ENCODE assay signal across 8 cellular contexts in the genomic region with DNA sequence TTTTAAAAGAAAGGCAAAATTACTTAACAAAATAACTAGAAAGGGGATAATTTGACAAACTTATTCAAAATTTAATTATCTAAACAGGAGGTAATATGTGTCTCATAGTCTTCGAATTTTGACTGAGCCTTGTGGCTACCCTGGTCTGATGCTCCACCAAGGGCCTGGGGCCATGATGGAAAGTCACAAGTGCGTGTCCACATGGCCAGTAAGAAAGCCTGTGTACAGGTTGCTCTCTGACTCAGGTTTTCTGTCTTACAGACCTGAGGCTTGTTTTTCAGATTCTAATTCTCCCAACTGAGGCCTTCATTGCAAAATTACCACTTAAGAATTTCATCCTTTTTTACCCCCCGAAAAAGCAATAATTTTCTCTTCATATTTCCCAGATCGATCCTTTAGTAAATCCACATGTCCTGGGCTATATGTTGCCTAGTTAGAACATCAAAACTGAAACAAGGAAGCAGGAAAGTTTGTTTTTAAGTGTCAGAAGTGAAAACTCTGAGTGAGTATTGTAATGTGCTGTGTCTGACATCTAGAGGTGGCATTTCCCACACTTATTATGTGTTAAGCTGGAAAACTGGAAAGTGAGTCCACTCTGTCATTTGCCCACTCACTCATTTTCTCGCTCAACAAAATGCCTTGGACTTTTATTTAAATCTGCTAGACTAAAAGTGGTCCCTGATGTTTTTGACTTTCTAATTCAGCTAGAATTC. TPM values are rescaled to one million over a fixed set of nuclear protein-coding genes. Genes with fewer than 3 reads are reported as not detected.
DNase-seq lines count a peak whose midpoint lies in the region; ATAC-seq and TF ChIP-seq lines count a peak whose summit lies in the region.

No MANE protein-coding gene starts in this region.

- intact Hi-C loops in activated CD4-positive, alpha-beta T cell treated with anti-CD3 and anti-CD28 coated beads for 36 hours (cut with DNase I, micrococcal nuclease), result loop anchor here (2.0 to 10.0 kb wide), 3 partner anchors 203 to 313 kb away; a partner anchor contains a TSS

- DNase-seq in activated CD4-positive, alpha-beta T cell treated with anti-CD3 and anti-CD28 coated beads for 36 hours, result peak; percentile 19
- no peak for DNase-seq in activated CD4-positive, alpha-beta T cell treated with anti-CD3 and anti-CD28 coated beads for 1 hour
- DNase-seq in LHCN-M2 (ENCODE audit: low read depth) (peak; percentile 45), epithelial cell of esophagus (ENCODE audit: low read depth) (peak; percentile 56), BE2C (no peak), NCI-H2029 treated with DMSO at 0.1 percent for 48 hours (lab: John Stamatoyannopoulos, UW) (no peak), C1 segment of cervical spinal cord (lab: John Stamatoyannopoulos, UW) (no peak)

- peak; percentile 69 for ATAC-seq in activated CD4-positive, alpha-beta T cell treated with anti-CD3 and anti-CD28 coated beads for 36 hours
- peak; percentile 53 for ATAC-seq in stimulated activated memory B cell treated with anti-CD40 and anti-IgM and Interleukin-4, amounts not matched to agents 10 μg/mL and 1 μg/mL and 100 μg/mL, for 72 hours

- no peaks in the 10 kb centered on the region for H3K36me3 Mint-ChIP-seq in activated CD4-positive, alpha-beta T cell treated with anti-CD3 and anti-CD28 coated beads for 36 hours (ENCODE audit: low read depth)
- H3K36me3 Mint-ChIP-seq in stimulated activated memory B cell treated with anti-CD40 and anti-IgM and Interleukin-4, amounts not matched to agents 10 μg/mL and 1 μg/mL and 100 μg/mL, for 72 hours, result no peaks in the 10 kb centered on the region

- no peaks in the 10 kb centered on the region for H3K4me1 ChIP-seq in BE2C

- no peaks in the 10 kb centered on the region for H3K27me3 Mint-ChIP-seq in activated CD4-positive, alpha-beta T cell treated with anti-CD3 and anti-CD28 coated beads for 36 hours
- H3K27me3 Mint-ChIP-seq in stimulated activated memory B cell treated with anti-CD40 and anti-IgM and Interleukin-4, amounts not matched to agents 10 μg/mL and 1 μg/mL and 100 μg/mL, for 72 hours, result peaks cover 10% of the 10 kb centered on the region

- H3K27me3 ChIP-seq in BE2C, result peaks cover 70% of the 10 kb centered on the region

- H3K36me3 ChIP-seq in BE2C, result no peaks in the 10 kb centered on the region

- CTCF ChIA-PET in activated CD4-positive, alpha-beta T cell treated with anti-CD3 and anti-CD28 coated beads for 36 hours (lab: Charles Lee), result interaction anchor here (0.6 to 1.2 kb wide), 4 partner anchors 67 to 304 kb away, joined by 3 to 6 read pairs (median 3); no protein-coding TSS in a partner anchor

- no peaks in the 10 kb centered on the region for H3K9me3 ChIP-seq in BE2C

- H3K9me3 Mint-ChIP-seq in activated CD4-positive, alpha-beta T cell treated with anti-CD3 and anti-CD28 coated beads for 36 hours (ENCODE audit: low read depth), result no peaks in the 10 kb centered on the region
- no peaks in the 10 kb centered on the region for H3K9me3 Mint-ChIP-seq in stimulated activated memory B cell treated with anti-CD40 and anti-IgM and Interleukin-4, amounts not matched to agents 10 μg/mL and 1 μg/mL and 100 μg/mL, for 72 hours

- H3K27ac Mint-ChIP-seq in activated CD4-positive, alpha-beta T cell treated with anti-CD3 and anti-CD28 coated beads for 36 hours, result peak overlapping the region; percentile 53
- no peak overlapping the region for H3K27ac Mint-ChIP-seq in stimulated activated memory B cell treated with anti-CD40 and anti-IgM and Interleukin-4, amounts not matched to agents 10 μg/mL and 1 μg/mL and 100 μg/mL, for 72 hours

- no peak overlapping the region for H3K4me3 Mint-ChIP-seq in activated CD4-positive, alpha-beta T cell treated with anti-CD3 and anti-CD28 coated beads for 36 hours
- no peak overlapping the region for H3K4me3 Mint-ChIP-seq in stimulated activated memory B cell treated with anti-CD40 and anti-IgM and Interleukin-4, amounts not matched to agents 10 μg/mL and 1 μg/mL and 100 μg/mL, for 72 hours

- H3K4me1 Mint-ChIP-seq in activated CD4-positive, alpha-beta T cell treated with anti-CD3 and anti-CD28 coated beads for 36 hours, result peaks cover 10% of the 10 kb centered on the region
- H3K4me1 Mint-ChIP-seq in stimulated activated memory B cell treated with anti-CD40 and anti-IgM and Interleukin-4, amounts not matched to agents 10 μg/mL and 1 μg/mL and 100 μg/mL, for 72 hours, result peaks cover 8% of the 10 kb centered on the region

- POLR2A ChIA-PET in activated CD4-positive, alpha-beta T cell treated with anti-CD3 and anti-CD28 coated beads for 36 hours (lab: Charles Lee), result no interaction called here

- TF ChIP-seq CTCF in epithelial cell of esophagus (IDR thresholded peaks at IDR 0.05; ENCODE audit: insufficient read depth, low read depth, low read length, missing control alignments), result peak; percentile 58
- TF ChIP-seq CTCF in BE2C (IDR thresholded peaks at IDR 0.05; ENCODE audit: low read depth, low read length), result no peak

- H3K4me3 ChIP-seq in epithelial cell of esophagus (ENCODE audit: low read length) (no peak overlapping the region), BE2C (ENCODE audit: low read depth, low read length) (no peak overlapping the region)

RNA-seq across cellular contexts. Expression of a gene that starts 10.0 kb away (rescaled TPM):
- total RNA-seq in activated CD4-positive, alpha-beta T cell treated with anti-CD3 and anti-CD28 coated beads for 36 hours, result under 1 TPM in 1 of 2 experiments, not detected in 1; 0.09 TPM
- total RNA-seq in LHCN-M2 (2014; rRNA removed), result not detected in 2 replicates
- polyA plus RNA-seq in LHCN-M2 (2012), result not detected
- polyA plus RNA-seq in BE2C (2012; ENCODE audit: insufficient read depth, insufficient read length, low read depth), result not detected

RNA-seq across cellular contexts. Expression of a gene that starts 39.0 kb away (rescaled TPM):
- not detected for total RNA-seq in activated CD4-positive, alpha-beta T cell treated with anti-CD3 and anti-CD28 coated beads for 36 hours
- total RNA-seq in LHCN-M2 (2014; rRNA removed), result not detected in 2 replicates
- 0.09 TPM for polyA plus RNA-seq in LHCN-M2 (2012)
- 0.56 TPM for polyA plus RNA-seq in BE2C (2012; ENCODE audit: insufficient read depth, insufficient read length, low read depth)

RNA-seq across cellular contexts. Expression of a gene that starts 53.8 kb away (rescaled TPM):
- total RNA-seq in activated CD4-positive, alpha-beta T cell treated with anti-CD3 and anti-CD28 coated beads for 36 hours, result not detected
- total RNA-seq in LHCN-M2 (2014; rRNA removed), result 0.13 TPM in 1 of 2 replicates, not detected in the other
- polyA plus RNA-seq in LHCN-M2 (2012), result not detected
- not detected for polyA plus RNA-seq in BE2C (2012; ENCODE audit: insufficient read depth, insufficient read length, low read depth)

Comparison
In these comparisons a context has a peak if more than half of its experiments do, and no peak if none do; other contexts are left out.
1. DNase-seq: peak in activated CD4-positive, alpha-beta T cell treated with anti-CD3 and anti-CD28 coated beads for 36 hours (single experiment), LHCN-M2 (single experiment) and epithelial cell of esophagus (single experiment); none in activated CD4-positive, alpha-beta T cell treated with anti-CD3 and anti-CD28 coated beads for 1 hour (single experiment), BE2C (single experiment), NCI-H2029 treated with DMSO at 0.1 percent for 48 hours (single experiment) and C1 segment of cervical spinal cord (0 of 14).